ENCODE assay signal across 8 cellular contexts in the genomic region with DNA sequence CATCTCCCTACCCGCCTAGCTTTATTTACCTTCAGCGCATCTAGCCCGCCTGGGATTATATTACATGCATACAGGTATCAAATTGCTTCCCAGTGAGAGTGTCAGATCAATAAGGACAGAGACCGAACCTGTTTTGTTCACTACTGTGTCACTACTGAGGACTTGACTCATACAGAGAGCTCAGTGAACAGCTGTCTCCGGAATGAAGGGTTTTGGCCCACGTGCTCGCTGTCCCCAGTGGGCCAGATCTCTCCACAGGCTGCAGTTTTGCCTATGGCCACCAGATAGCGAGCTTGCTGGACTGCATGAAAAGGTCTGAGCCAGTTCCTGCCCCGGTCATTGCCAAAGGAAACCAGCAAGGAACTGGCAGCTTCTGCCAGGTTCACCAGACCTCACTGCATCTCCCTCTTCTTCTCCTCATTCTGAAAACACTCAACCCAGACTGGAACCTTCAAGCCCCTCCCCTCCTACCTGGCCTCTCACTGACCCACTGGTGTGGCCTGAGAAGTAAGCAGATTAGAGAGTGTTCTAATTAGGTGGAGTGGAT.
DNase-seq lines count a peak whose midpoint lies in the region; ATAC-seq and TF ChIP-seq lines count a peak whose summit lies in the region.

No MANE protein-coding gene starts in this region.

- DNase-seq in DMS153 (lab: John Stamatoyannopoulos, UW) (peak; percentile 60), NCI-H748 treated with DMSO at 0.1 percent for 48 hours (lab: John Stamatoyannopoulos, UW) (peak; percentile 43), amniotic epithelial cell (ENCODE audit: low read depth) (peak; percentile 75), left ventricle myocardium superior (peak; percentile 85), smooth muscle cell (lab: John Stamatoyannopoulos, UW; ENCODE audit: unreplicated experiment) (no peak), NCI-H187 treated with DMSO at 0.1 percent for 48 hours (lab: John Stamatoyannopoulos, UW) (no peak)

- no peaks in the 10 kb centered on the region for H4K20me1 ChIP-seq in smooth muscle cell (ENCODE audit: low read depth)

- peak; percentile 72 for ATAC-seq in HG02678 (IDR thresholded peaks at IDR 0.05; ENCODE audit: unreplicated experiment)
- ATAC-seq in left ventricle myocardium superior = peak; percentile 80
- ATAC-seq in GM19467 (IDR thresholded peaks at IDR 0.05; ENCODE audit: unreplicated experiment) = no peak

- H3K79me2 ChIP-seq in smooth muscle cell (ENCODE audit: low read depth) = no peaks in the 10 kb centered on the region

- H3F3A ChIP-seq in smooth muscle cell (ENCODE audit: low read depth) = no peaks in the 10 kb centered on the region

- WGBS in smooth muscle cell (ENCODE audit: low lambda C conversion rate) = 76% methylated on average over 9 of the region's 9 CpGs

- no peaks in the 10 kb centered on the region for H3K27me3 ChIP-seq in smooth muscle cell (ENCODE audit: low read depth)

- TF ChIP-seq CTCF in smooth muscle cell (IDR thresholded peaks at IDR 0.05; ENCODE audit: borderline replicate concordance, insufficient read depth, poor library complexity, severe bottlenecking) = peak; percentile 48

- no peak overlapping the region for H3K27ac ChIP-seq in smooth muscle cell (ENCODE audit: low read depth)

- H3K4me1 ChIP-seq in smooth muscle cell (ENCODE audit: low read depth) = peaks cover 7% of the 10 kb centered on the region

- no peak overlapping the region for H2AFZ ChIP-seq in smooth muscle cell (ENCODE audit: low read depth)

- H3K36me3 ChIP-seq in smooth muscle cell (ENCODE audit: low read depth) = no peaks in the 10 kb centered on the region

- intact Hi-C loops in left ventricle myocardium superior (cut with micrococcal nuclease) = loop anchor here (10.0 kb wide), 1 partner anchor 179 kb away; no protein-coding TSS in a partner anchor

- H3K4me2 ChIP-seq in smooth muscle cell = no peak overlapping the region

- no peak overlapping the region for H3K4me3 ChIP-seq in smooth muscle cell

- no peaks in the 10 kb centered on the region for H3K9me3 ChIP-seq in smooth muscle cell (replicated peaks; ENCODE audit: low read depth)

- no peak overlapping the region for H3K9ac ChIP-seq in smooth muscle cell (ENCODE audit: low read depth)

Comparison
In these comparisons a context has a peak if more than half of its experiments do, and no peak if none do; other contexts are left out.
1. DNase-seq: peak in DMS153 (single experiment), NCI-H748 treated with DMSO at 0.1 percent for 48 hours (single experiment), amniotic epithelial cell (single experiment) and left ventricle myocardium superior (single experiment); none in smooth muscle cell (single experiment) and NCI-H187 treated with DMSO at 0.1 percent for 48 hours (single experiment).